14 cellular contexts compared by ENCODE assay signal in genomic region chr7:155728116-155728515, GRCh38.
A peak's percentile ranks its signal among the peaks of the same experiment; 100 is the strongest.
DNase-seq lines count a peak whose midpoint lies in the region; ATAC-seq and TF ChIP-seq lines count a peak whose summit lies in the region.
"Had no signal": no experiment of that assay in that cellular context is flagged by ENCODE, and none has a peak within 500 bp of the region (broad histone marks: within the 10 kb centered on the region; RNA-seq: fewer than 3 reads in every experiment).

No MANE protein-coding gene starts in this region.

- H3K4me1 Mint-ChIP-seq in activated CD4-positive, alpha-beta T cell treated with anti-CD3 and anti-CD28 coated beads for 36 hours = peaks cover 49% of the 10 kb centered on the region
- H3K4me1 Mint-ChIP-seq in activated CD4-positive, alpha-beta T cell treated with anti-CD3 and anti-CD28 coated beads, Interleukin-2, amount 10 ng/mL, durations not matched to agents 7 days and 5 days = peaks cover 34% of the 10 kb centered on the region
- H3K4me1 Mint-ChIP-seq in T-helper 17 cell (peaks cover 41% of the 10 kb centered on the region), progenitor cell of endocrine pancreas (ENCODE audit: low read depth) (peaks cover 12% of the 10 kb centered on the region)

- H3K9me3 Mint-ChIP-seq in activated CD4-positive, alpha-beta T cell treated with anti-CD3 and anti-CD28 coated beads for 36 hours (ENCODE audit: low read depth) = no peaks in the 10 kb centered on the region
- no peaks in the 10 kb centered on the region for H3K9me3 Mint-ChIP-seq in activated CD4-positive, alpha-beta T cell treated with anti-CD3 and anti-CD28 coated beads, Interleukin-2, amount 10 ng/mL, durations not matched to agents 7 days and 5 days
- H3K9me3 Mint-ChIP-seq in progenitor cell of endocrine pancreas (ENCODE audit: low read depth) = no peaks in the 10 kb centered on the region

- no peaks in the 10 kb centered on the region for H3K27me3 Mint-ChIP-seq in activated CD4-positive, alpha-beta T cell treated with anti-CD3 and anti-CD28 coated beads for 36 hours
- no peaks in the 10 kb centered on the region for H3K27me3 Mint-ChIP-seq in activated CD4-positive, alpha-beta T cell treated with anti-CD3 and anti-CD28 coated beads, Interleukin-2, amount 10 ng/mL, durations not matched to agents 7 days and 5 days
- no peaks in the 10 kb centered on the region for H3K27me3 Mint-ChIP-seq in T-helper 17 cell
- H3K27me3 Mint-ChIP-seq in progenitor cell of endocrine pancreas = no peaks in the 10 kb centered on the region

- ATAC-seq in activated CD4-positive, alpha-beta T cell treated with anti-CD3 and anti-CD28 coated beads for 36 hours = no peak
- no peak for ATAC-seq in T-helper 17 cell
- peak; percentile 77 for ATAC-seq in left ventricle myocardium superior

- CTCF ChIA-PET in activated CD4-positive, alpha-beta T cell treated with anti-CD3 and anti-CD28 coated beads for 36 hours (lab: Charles Lee) = interaction anchor here (1.0 kb wide), 1 partner anchor 129 kb away, joined by 3 read pairs; no protein-coding TSS in a partner anchor
- CTCF ChIA-PET in activated CD4-positive, alpha-beta T cell treated with anti-CD3 and anti-CD28 coated beads, Interleukin-2, amount 10 ng/mL, durations not matched to agents 7 days and 5 days (lab: Charles Lee) = no interaction called here

- intact Hi-C loops in activated CD4-positive, alpha-beta T cell treated with anti-CD3 and anti-CD28 coated beads for 36 hours (cut with DNase I, micrococcal nuclease) = no loop called here
- intact Hi-C loops in left ventricle myocardium superior (cut with micrococcal nuclease) (no loop called here), posterior vena cava (cut with DNase I) (no loop called here)

- no peak for TF ChIP-seq CTCF in progenitor cell of endocrine pancreas (IDR thresholded peaks at IDR 0.05; ENCODE audit: unreplicated experiment)

- peaks cover 28% of the 10 kb centered on the region for H3K36me3 Mint-ChIP-seq in activated CD4-positive, alpha-beta T cell treated with anti-CD3 and anti-CD28 coated beads for 36 hours (ENCODE audit: low read depth)
- peaks cover 42% of the 10 kb centered on the region for H3K36me3 Mint-ChIP-seq in activated CD4-positive, alpha-beta T cell treated with anti-CD3 and anti-CD28 coated beads, Interleukin-2, amount 10 ng/mL, durations not matched to agents 7 days and 5 days (ENCODE audit: low read depth)
- H3K36me3 Mint-ChIP-seq in T-helper 17 cell (ENCODE audit: low read depth) (peaks cover 10% of the 10 kb centered on the region), progenitor cell of endocrine pancreas (ENCODE audit: insufficient read depth) (peaks cover 7% of the 10 kb centered on the region)

- peak overlapping the region; percentile 9 for H3K27ac Mint-ChIP-seq in activated CD4-positive, alpha-beta T cell treated with anti-CD3 and anti-CD28 coated beads for 36 hours
- no peak overlapping the region for H3K27ac Mint-ChIP-seq in activated CD4-positive, alpha-beta T cell treated with anti-CD3 and anti-CD28 coated beads, Interleukin-2, amount 10 ng/mL, durations not matched to agents 7 days and 5 days
- H3K27ac Mint-ChIP-seq in T-helper 17 cell (peak overlapping the region; percentile 41), progenitor cell of endocrine pancreas (peak overlapping the region; percentile 49)

- POLR2A ChIA-PET in activated CD4-positive, alpha-beta T cell treated with anti-CD3 and anti-CD28 coated beads for 36 hours (lab: Charles Lee) = no interaction called here
- POLR2A ChIA-PET in activated CD4-positive, alpha-beta T cell treated with anti-CD3 and anti-CD28 coated beads, Interleukin-2, amount 10 ng/mL, durations not matched to agents 7 days and 5 days (lab: Charles Lee) = interaction anchor here (0.7 kb wide), 1 partner anchor 435 kb away, joined by 4 read pairs; no protein-coding TSS in a partner anchor

- no peak overlapping the region for H3K4me3 Mint-ChIP-seq in activated CD4-positive, alpha-beta T cell treated with anti-CD3 and anti-CD28 coated beads for 36 hours
- no peak overlapping the region for H3K4me3 Mint-ChIP-seq in activated CD4-positive, alpha-beta T cell treated with anti-CD3 and anti-CD28 coated beads, Interleukin-2, amount 10 ng/mL, durations not matched to agents 7 days and 5 days
- H3K4me3 Mint-ChIP-seq in T-helper 17 cell (peak overlapping the region; percentile 59), progenitor cell of endocrine pancreas (ENCODE audit: low read depth) (no peak overlapping the region)

- DNase-seq in activated CD4-positive, alpha-beta T cell treated with anti-CD3 and anti-CD28 coated beads for 36 hours = no peak
- no peak for DNase-seq in activated CD4-positive, alpha-beta T cell treated with anti-CD3 and anti-CD28 coated beads, Interleukin-2, amount 10 ng/mL, durations not matched to agents 7 days and 5 days
- no peak for DNase-seq in T-helper 17 cell
- DNase-seq in left ventricle myocardium superior = no peak
- no peak for DNase-seq in progenitor cell of endocrine pancreas (ENCODE audit: low spot score, unreplicated experiment)
- DNase-seq in activated CD8-positive, alpha-beta memory T cell treated with anti-CD3 and anti-CD28 coated beads, Interleukin-2, amount 50 U/mL, for 48 hours = no peak
- no peak for DNase-seq in D341Med (ENCODE audit: low spot score)
- DNase-seq in posterior vena cava (ENCODE audit: low spot score) = no peak
- DNase-seq: KBM-7; NCI-H1048; NCI-H345; NCI-H69; NK-92 treated with Interleukin-12 subunit alpha and Interleukin-12 subunit beta, amount 100 ng/mL, for 24 hours had no signal

- H3K9me3 ChIP-seq in T-helper 17 cell (ENCODE audit: control insufficient read depth, low read length, poor library complexity, severe bottlenecking) = no peaks in the 10 kb centered on the region
- H3K9me3 ChIP-seq: BLaER1 treated with 17β-estradiol and CSF1 and Interleukin-3, amounts not matched to agents 10 nM and 100 nM had no signal
